1 cellular context compared by ENCODE assay signal in the genomic region with DNA sequence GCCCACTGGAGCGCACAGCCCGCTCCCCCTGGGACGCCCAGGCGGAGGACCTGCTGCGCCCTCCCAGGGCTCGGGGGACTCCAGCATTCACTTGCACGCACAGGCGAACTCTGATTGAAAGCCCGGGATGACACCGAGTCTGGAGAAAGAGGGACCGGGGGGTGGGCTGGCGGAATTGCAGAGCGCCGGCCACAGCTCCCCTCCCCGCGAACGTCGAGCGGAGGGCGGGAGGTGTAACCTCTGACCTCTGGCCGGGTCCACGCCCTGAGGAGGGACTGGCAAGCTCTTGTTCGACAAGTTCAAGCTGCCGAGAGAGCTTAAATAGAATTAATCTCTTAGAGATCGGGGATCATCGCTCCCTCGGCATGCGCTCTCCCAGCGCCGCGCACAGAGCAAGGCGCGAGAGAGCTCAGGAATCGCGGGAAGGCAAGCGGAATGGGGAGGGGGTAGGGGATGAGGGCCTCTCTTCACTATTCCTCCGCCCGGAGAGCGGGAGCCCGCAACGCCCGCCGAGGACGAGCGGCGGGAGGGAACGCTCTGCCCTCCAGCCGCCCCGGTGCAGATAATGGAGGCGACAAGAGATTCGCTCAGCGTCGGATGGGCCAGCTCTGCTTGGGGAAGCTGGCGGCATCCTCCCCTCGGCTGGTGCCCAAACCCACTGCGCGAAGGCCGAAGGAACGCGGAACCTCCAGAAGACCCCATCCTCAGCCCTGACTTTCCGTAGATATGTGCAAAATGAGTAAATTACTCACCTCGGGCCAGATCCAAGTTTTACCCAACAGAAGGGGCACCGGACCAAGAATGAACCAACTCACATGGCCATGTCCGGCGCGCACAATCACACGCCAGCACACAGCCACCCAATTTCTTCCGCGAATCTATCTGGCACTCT.
TF ChIP-seq lines count a peak whose summit lies in the region.

No MANE protein-coding gene starts in this region.

TF ChIP-seq in IMR-90, 13 proteins besides CTCF, POLR2A, EP300 and RAD21 (continued from another document):
- TF ChIP-seq RFX5 (IDR thresholded peaks at IDR 0.05; ENCODE audit: low read depth, low read length) (no peak), MXI1 (IDR thresholded peaks at IDR 0.05; ENCODE audit: borderline replicate concordance, low read depth, low read length) (no peak), RCOR1 (IDR thresholded peaks at IDR 0.05; ENCODE audit: insufficient replicate concordance, low read length) (no peak), CHD1 (IDR thresholded peaks at IDR 0.05; ENCODE audit: low read depth, low read length) (no peak), CEBPB (IDR thresholded peaks at IDR 0.05; ENCODE audit: low read depth, low read length) (no peak), BHLHE40 (IDR thresholded peaks at IDR 0.05; ENCODE audit: low read depth, low read length) (no peak)
- TF ChIP-seq, protein P1, sequence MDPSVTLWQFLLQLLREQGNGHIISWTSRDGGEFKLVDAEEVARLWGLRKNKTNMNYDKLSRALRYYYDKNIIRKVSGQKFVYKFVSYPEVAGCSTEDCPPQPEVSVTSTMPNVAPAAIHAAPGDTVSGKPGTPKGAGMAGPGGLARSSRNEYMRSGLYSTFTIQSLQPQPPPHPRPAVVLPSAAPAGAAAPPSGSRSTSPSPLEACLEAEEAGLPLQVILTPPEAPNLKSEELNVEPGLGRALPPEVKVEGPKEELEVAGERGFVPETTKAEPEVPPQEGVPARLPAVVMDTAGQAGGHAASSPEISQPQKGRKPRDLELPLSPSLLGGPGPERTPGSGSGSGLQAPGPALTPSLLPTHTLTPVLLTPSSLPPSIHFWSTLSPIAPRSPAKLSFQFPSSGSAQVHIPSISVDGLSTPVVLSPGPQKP (IDR thresholded peaks at IDR 0.05; ENCODE audit: borderline replicate concordance, low read depth, low read length) = no peak
